Comparison of ENCODE assay signal across 1 cellular context in the genomic region with DNA sequence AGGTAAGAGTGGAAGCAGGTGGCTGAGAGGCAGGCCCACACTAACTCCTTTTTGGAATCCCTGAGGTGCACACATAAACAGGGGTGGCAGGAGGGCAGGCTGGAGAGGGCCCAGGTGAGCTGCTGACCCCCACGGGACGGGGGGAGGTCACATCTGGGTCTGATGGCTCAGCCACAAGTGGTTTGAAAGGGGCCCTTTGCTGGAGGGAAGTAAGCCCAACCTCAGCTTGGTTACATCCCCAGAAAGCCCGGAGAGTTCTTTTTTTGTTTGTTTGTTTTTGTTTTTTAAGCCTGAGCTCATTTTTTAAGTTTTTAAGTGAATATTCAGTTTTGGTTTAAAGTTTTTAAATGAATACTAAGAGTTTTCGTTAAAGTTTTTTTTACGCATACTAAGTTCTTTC.
TF ChIP-seq lines count a peak whose summit lies in the region.

No MANE protein-coding gene starts in this region.

TF ChIP-seq in HCT116, 20 proteins besides CTCF, POLR2A, EP300 and RAD21 (continued from another document):
- TF ChIP-seq JUND (IDR thresholded peaks at IDR 0.05) (no peak), TCF7L2 (IDR thresholded peaks at IDR 0.05; ENCODE audit: borderline replicate concordance, extremely low read depth, insufficient read depth, insufficient read length) (no peak), ELF1 (IDR thresholded peaks at IDR 0.05; ENCODE audit: borderline replicate concordance, low read depth) (no peak), CEBPB (IDR thresholded peaks at IDR 0.05; ENCODE audit: low read depth) (no peak), POLR2AphosphoS5 (IDR thresholded peaks at IDR 0.05; ENCODE audit: low read depth, low read length) (no peak)
- TF ChIP-seq, protein P1, sequence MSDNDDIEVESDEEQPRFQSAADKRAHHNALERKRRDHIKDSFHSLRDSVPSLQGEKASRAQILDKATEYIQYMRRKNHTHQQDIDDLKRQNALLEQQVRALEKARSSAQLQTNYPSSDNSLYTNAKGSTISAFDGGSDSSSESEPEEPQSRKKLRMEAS (IDR thresholded peaks at IDR 0.05): no peak
